31 cellular contexts compared by ENCODE assay signal in the genomic region with DNA sequence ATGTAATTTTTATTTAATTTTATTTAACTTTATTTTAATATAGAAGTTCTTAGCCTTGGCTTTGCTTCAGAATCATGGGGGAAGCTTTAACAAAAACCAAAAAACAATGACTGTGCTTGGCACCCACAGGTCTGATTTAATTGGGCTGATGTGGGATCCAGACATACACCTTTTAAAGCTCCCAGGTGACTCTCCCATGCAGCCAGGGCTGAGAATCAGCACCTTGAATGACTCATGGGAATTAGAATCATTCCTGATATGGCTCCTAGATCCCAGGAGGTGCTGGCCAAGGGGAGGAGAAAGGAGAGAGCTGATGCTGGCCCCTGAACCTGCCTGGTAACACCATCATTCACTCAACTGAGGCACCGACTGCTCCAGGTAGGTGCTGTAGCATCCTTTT.
"Had no signal": no experiment of that assay in that cellular context is flagged by ENCODE, and none has a peak within 500 bp of the region (broad histone marks: within the 10 kb centered on the region; RNA-seq: fewer than 3 reads in every experiment).

No MANE protein-coding gene starts in this region.

- H3K4me1 ChIP-seq: gastroesophageal sphincter, heart left ventricle, lower lobe of right lung, neural progenitor cell, parathyroid adenoma, right atrium auricular region, suprapubic skin, transverse colon, upper lobe of right lung, vagina had no signal

- H3K9me3 Mint-ChIP-seq: effector memory CD8-positive, alpha-beta T cell; memory B cell; naive thymus-derived CD4-positive, alpha-beta T cell; stimulated activated naive CD8-positive, alpha-beta T cell treated with anti-CD3 and anti-CD28 coated beads, Interleukin-15, amount 100 ng/mL, for 72 hours had no signal

- H3K4me2 ChIP-seq: hepatocyte, neural progenitor cell, smooth muscle cell had no signal

- H3K4me1 Mint-ChIP-seq: mesothelial cell of epicardium; naive thymus-derived CD4-positive, alpha-beta T cell; nephron; neural progenitor cell; stimulated activated naive CD8-positive, alpha-beta T cell treated with anti-CD3 and anti-CD28 coated beads, Interleukin-15, amount 100 ng/mL, for 72 hours had no signal

- H3K27ac Mint-ChIP-seq: effector memory CD8-positive, alpha-beta T cell; memory B cell; mesothelial cell of epicardium; naive thymus-derived CD4-positive, alpha-beta T cell; nephron; neural progenitor cell; progenitor cell of endocrine pancreas; stimulated activated naive CD8-positive, alpha-beta T cell treated with anti-CD3 and anti-CD28 coated beads, Interleukin-15, amount 100 ng/mL, for 72 hours had no signal

- H3K4me3 ChIP-seq: gastroesophageal sphincter, heart left ventricle, hepatocyte, lower lobe of right lung, neural progenitor cell, right atrium auricular region, smooth muscle cell, suprapubic skin, transverse colon, upper lobe of right lung, vagina had no signal

- H3K27ac ChIP-seq: gastroesophageal sphincter, heart left ventricle, hepatocyte, lower lobe of right lung, neural progenitor cell, parathyroid adenoma, right atrium auricular region, suprapubic skin, transverse colon, upper lobe of right lung, vagina had no signal

- H3K9ac ChIP-seq: neural progenitor cell, parathyroid adenoma had no signal

- H3K36me3 Mint-ChIP-seq: memory B cell; mesothelial cell of epicardium; naive thymus-derived CD4-positive, alpha-beta T cell; neural progenitor cell had no signal

- DNase-seq: cortex of kidney; effector memory CD8-positive, alpha-beta T cell; foreskin fibroblast; heart left ventricle; kidney glomerular epithelial cell; left ventricle myocardium superior; lower lobe of right lung; naive thymus-derived CD4-positive, alpha-beta T cell; stimulated activated CD4-positive, alpha-beta T cell treated with anti-CD3 and anti-CD28 coated beads, Interleukin-12 subunit alpha, Interleukin-12 subunit beta, amount 100 ng/mL, for 4 hours; stimulated activated CD4-positive, alpha-beta T cell treated with anti-CD3 and anti-CD28 coated beads, Interleukin-1b, Interleukin-23, amount 100 ng/mL, for 48 hours; stimulated activated CD4-positive, alpha-beta T cell treated with anti-CD3 and anti-CD28 coated beads, Interleukin-4, amount 100 ng/mL, for 1 hour; stimulated activated CD8-positive, alpha-beta memory T cell treated with anti-CD3 and anti-CD28 coated beads, Interleukin-4, amount 100 ng/mL, for 48 hours; stimulated activated naive CD4-positive, alpha-beta T cell; stimulated activated naive CD8-positive, alpha-beta T cell treated with anti-CD3 and anti-CD28 coated beads, Interleukin-15, amount 100 ng/mL, for 72 hours; transverse colon; upper lobe of right lung had no signal

- H3K27me3 Mint-ChIP-seq: effector memory CD8-positive, alpha-beta T cell; memory B cell; naive thymus-derived CD4-positive, alpha-beta T cell; progenitor cell of endocrine pancreas; stimulated activated naive CD8-positive, alpha-beta T cell treated with anti-CD3 and anti-CD28 coated beads, Interleukin-15, amount 100 ng/mL, for 72 hours had no signal

- ATAC-seq: effector memory CD8-positive, alpha-beta T cell; gastroesophageal sphincter; heart left ventricle; left ventricle myocardium superior; lower lobe of right lung; naive thymus-derived CD4-positive, alpha-beta T cell; sciatic nerve; stimulated activated naive CD8-positive, alpha-beta T cell treated with anti-CD3 and anti-CD28 coated beads, Interleukin-15, amount 100 ng/mL, for 72 hours; upper lobe of right lung had no signal

- H3K27me3 ChIP-seq: gastroesophageal sphincter, heart left ventricle, hepatocyte, neural progenitor cell, right atrium auricular region, suprapubic skin, transverse colon, upper lobe of right lung, vagina had no signal

- FAIRE-seq: endometrium, islet of Langerhans had no signal

- H2AFZ ChIP-seq: hepatocyte, neural progenitor cell, parathyroid adenoma had no signal

- H3K79me2 ChIP-seq: hepatocyte, parathyroid adenoma had no signal

- H3K4me3 Mint-ChIP-seq: effector memory CD8-positive, alpha-beta T cell; memory B cell; mesothelial cell of epicardium; naive thymus-derived CD4-positive, alpha-beta T cell; nephron; neural progenitor cell; stimulated activated naive CD8-positive, alpha-beta T cell treated with anti-CD3 and anti-CD28 coated beads, Interleukin-15, amount 100 ng/mL, for 72 hours had no signal

- H3K9me3 ChIP-seq: gastroesophageal sphincter, lower lobe of right lung, right atrium auricular region, suprapubic skin, transverse colon, upper lobe of right lung, vagina had no signal

- H3K36me3 ChIP-seq: gastroesophageal sphincter, heart left ventricle, lower lobe of right lung, neural progenitor cell, right atrium auricular region, suprapubic skin, transverse colon, upper lobe of right lung, vagina had no signal
